8 cellular contexts compared by ENCODE assay signal in the genomic region with DNA sequence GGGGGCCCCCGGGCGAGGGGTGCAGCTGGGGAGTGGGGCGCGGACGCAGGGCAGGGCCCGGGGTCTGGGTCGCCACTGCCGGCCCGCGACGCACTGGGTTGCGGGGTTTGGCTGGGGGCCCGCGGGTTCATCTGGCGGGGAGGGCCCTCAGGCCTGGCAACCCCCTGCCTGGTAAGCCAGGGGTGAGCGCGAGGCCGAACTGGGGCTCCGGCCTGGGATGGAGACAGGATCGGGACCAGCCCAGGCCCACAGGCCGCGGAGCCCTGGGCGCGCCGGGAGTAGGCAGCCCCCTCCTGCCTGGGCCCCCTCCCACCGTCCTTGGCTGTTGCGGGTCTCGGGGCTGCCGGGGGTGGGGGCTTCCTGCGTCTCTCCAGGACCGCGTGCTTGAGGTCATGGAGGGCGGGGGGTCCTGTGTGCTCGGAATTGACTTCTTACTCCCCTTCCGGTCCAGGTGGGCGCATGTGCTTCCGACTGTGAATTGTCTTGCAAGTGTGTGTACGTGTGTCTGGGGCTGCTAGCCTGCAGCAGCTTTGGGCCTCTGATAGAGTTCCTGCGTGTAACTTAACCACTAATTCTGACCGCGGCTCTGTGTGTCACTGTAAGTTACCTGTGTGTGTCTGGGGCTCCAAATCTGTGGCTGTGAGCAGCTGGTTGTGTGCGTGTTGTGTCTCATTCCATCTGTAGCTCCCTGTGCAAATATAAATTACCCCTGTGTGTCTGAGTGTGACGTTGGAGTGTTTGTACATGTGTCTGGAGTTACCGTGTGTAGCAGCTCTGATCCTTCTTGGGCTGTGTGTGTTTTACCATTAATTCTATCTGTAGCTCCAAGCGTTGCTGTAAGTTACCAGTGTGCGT. TPM values are rescaled to one million over a fixed set of nuclear protein-coding genes. Genes with fewer than 3 reads are reported as not detected.
A peak's percentile ranks its signal among the peaks of the same experiment; 100 is the strongest.
DNase-seq lines count a peak whose midpoint lies in the region; ATAC-seq and TF ChIP-seq lines count a peak whose summit lies in the region.

No MANE protein-coding gene starts in this region.

- POLR2A ChIA-PET in SK-N-SH (lab: Yijun Ruan, JAX): interaction anchor here (0.7 to 2.5 kb wide), 5 partner anchors 8 to 38 kb away, joined by 3 to 8 read pairs (median 4); no protein-coding TSS in a partner anchor

- DNase-seq in EL: peak; percentile 30
- peak; percentile 53 for DNase-seq in SK-N-SH
- peak in 4 of 7 donors; percentile 46 to 52 (median 49) for DNase-seq in adrenal gland
- DNase-seq in iPS DF 6.9 (ENCODE audit: low read depth, low spot score): no peak
- DNase-seq in GOT3 (lab: John Stamatoyannopoulos, UW): no peak
- DNase-seq in dedifferentiated amniotic fluid mesenchymal stem cell (ENCODE audit: extremely low spot score): no peak

- intact Hi-C loops in adrenal gland (cut with DNase I): no loop called here

- H4K20me1 ChIP-seq in SK-N-SH (ENCODE audit: insufficient read depth): peaks cover 33% of the 10 kb centered on the region

- H3K27ac ChIP-seq in SK-N-SH (ENCODE audit: low read depth in 2 of 2, low read length in 1 of 2) (peak overlapping the region; percentile 49 to 75; a peak in 3 of 4 replicates), adrenal gland (peak overlapping the region; percentile 5 to 99 (median 94)), iPS DF 6.9 (ENCODE audit: low read length) (no peak overlapping the region), skeletal muscle tissue (ENCODE audit: low read depth, low read length) (peak overlapping the region; percentile 83)

- peak overlapping the region; percentile 98 for H3K4me2 ChIP-seq in SK-N-SH

- H3K9ac ChIP-seq in SK-N-SH: peak overlapping the region; percentile 82
- H3K9ac ChIP-seq in skeletal muscle tissue (ENCODE audit: low read depth in 1 of 3, low read length in 3 of 3): peak overlapping the region; percentile 74 to 83 (median 79)

- peaks cover 7 to 16% of the 10 kb centered on the region in 2 experiments; a peak in 2 of 4 replicates for H3K4me1 ChIP-seq in SK-N-SH (ENCODE audit: control insufficient read depth in 1 of 2, insufficient read depth in 2 of 2, low read depth in 1 of 2, low read length in 1 of 2)
- H3K4me1 ChIP-seq in adrenal gland (replicated peaks in 1 of 2): peaks cover 39 to 51% of the 10 kb centered on the region in 2 donors
- peaks cover 6% of the 10 kb centered on the region; the same call in 1 of the 2 replicates for H3K4me1 ChIP-seq in iPS DF 6.9 (ENCODE audit: control insufficient read depth, insufficient read depth, low read length)
- H3K4me1 ChIP-seq in skeletal muscle tissue (ENCODE audit: control insufficient read depth in 3 of 3, insufficient read depth in 3 of 3, low read length in 3 of 3): peaks cover 26 to 68% (median 36%) of the 10 kb centered on the region in 3 donors

- peak in 1 of 2 donors; percentile 7 for TF ChIP-seq POLR2A in adrenal gland (IDR thresholded peaks at IDR 0.05)

- no peaks in the 10 kb centered on the region for H3K27me3 ChIP-seq in SK-N-SH (ENCODE audit: insufficient read depth)
- H3K27me3 ChIP-seq in adrenal gland: no peaks in the 10 kb centered on the region
- no peaks in the 10 kb centered on the region for H3K27me3 ChIP-seq in iPS DF 6.9 (ENCODE audit: control insufficient read depth, insufficient read depth, low read length)
- no peaks in the 10 kb centered on the region for H3K27me3 ChIP-seq in skeletal muscle tissue (ENCODE audit: control insufficient read depth in 3 of 3, insufficient read depth in 3 of 3, low read length in 3 of 3)

- CTCF ChIA-PET in SK-N-SH (lab: Yijun Ruan, JAX): interaction anchor here (0.9 to 2.7 kb wide), 7 partner anchors 11 to 162 kb away, joined by 3 to 16 read pairs (median 5); a partner anchor contains a TSS

- peaks cover 67% of the 10 kb centered on the region for H3K79me2 ChIP-seq in SK-N-SH (ENCODE audit: insufficient read depth)

- TF ChIP-seq EP300 in SK-N-SH (IDR thresholded peaks at IDR 0.05; ENCODE audit: borderline replicate concordance in 1 of 2, low read depth in 1 of 2, low read length in 1 of 2): no peak

- no peak overlapping the region for H2AFZ ChIP-seq in SK-N-SH (ENCODE audit: low read depth)

- TF ChIP-seq CTCF in SK-N-SH (IDR thresholded peaks at IDR 0.05) (no peak), adrenal gland (IDR thresholded peaks at IDR 0.05) (no peak)

- H3K9me3 ChIP-seq in SK-N-SH: no peaks in the 10 kb centered on the region
- no peaks in the 10 kb centered on the region for H3K9me3 ChIP-seq in adrenal gland (replicated peaks in 1 of 3)
- H3K9me3 ChIP-seq in iPS DF 6.9 (ENCODE audit: control insufficient read depth, insufficient read depth, low read length): no peaks in the 10 kb centered on the region
- no peaks in the 10 kb centered on the region for H3K9me3 ChIP-seq in skeletal muscle tissue (ENCODE audit: control insufficient read depth in 3 of 3, low read length in 3 of 3)

- no peaks in the 10 kb centered on the region for H3K9me2 ChIP-seq in SK-N-SH

- peaks cover 0 to 2% of the 10 kb centered on the region in 2 experiments for H3K36me3 ChIP-seq in SK-N-SH (replicated peaks in 1 of 2; ENCODE audit: control insufficient read depth in 1 of 2, insufficient read depth in 2 of 2, low read length in 1 of 2)
- H3K36me3 ChIP-seq in adrenal gland (replicated peaks in 1 of 2): no peaks in the 10 kb centered on the region
- peaks cover 3% of the 10 kb centered on the region; the same call in 1 of the 2 replicates for H3K36me3 ChIP-seq in iPS DF 6.9 (ENCODE audit: control insufficient read depth, insufficient read depth, low read length)
- peaks cover 9 to 22% (median 17%) of the 10 kb centered on the region in 3 donors for H3K36me3 ChIP-seq in skeletal muscle tissue (ENCODE audit: control insufficient read depth in 3 of 3, insufficient read depth in 3 of 3, low read length in 3 of 3)

- no peak for TF ChIP-seq RAD21 in SK-N-SH (IDR thresholded peaks at IDR 0.05; ENCODE audit: low read length)

- no peaks in the 10 kb centered on the region for H3F3A ChIP-seq in SK-N-SH (replicated peaks; ENCODE audit: insufficient read depth)

- ATAC-seq in HG03460 (IDR thresholded peaks at IDR 0.05; ENCODE audit: unreplicated experiment): peak; percentile 11

- H3K4me3 ChIP-seq in SK-N-SH (ENCODE audit: low read depth in 2 of 2, low read length in 1 of 2): peak overlapping the region; percentile 68 to 79
- H3K4me3 ChIP-seq in adrenal gland: peak overlapping the region in 3 of 4 donors; percentile 69 to 97 (median 86)
- peak overlapping the region; percentile 80 for H3K4me3 ChIP-seq in iPS DF 6.9 (ENCODE audit: low read length)
- peak overlapping the region; percentile 75 to 83 (median 81) for H3K4me3 ChIP-seq in skeletal muscle tissue (ENCODE audit: low read length in 3 of 3)

- WGBS in SK-N-SH (ENCODE audit: low lambda C conversion rate): 7% methylated on average over 14 of the region's 46 CpGs
- WGBS in adrenal gland, 4 donors: 2 to 5% (median 4%) methylated on average over 13 to 46 of the region's 46 CpGs
- no CpG with 5 or more reads among the region's 46 CpGs for WGBS in iPS DF 6.9 (ENCODE audit: insufficient coverage, insufficient read length)

TF ChIP-seq in SK-N-SH, 30 proteins besides CTCF, POLR2A, EP300 and RAD21:
- TF ChIP-seq NRF1 (IDR thresholded peaks at IDR 0.05; ENCODE audit: low read depth, low read length) (no peak), MXI1 (IDR thresholded peaks at IDR 0.05; ENCODE audit: low read depth, low read length) (peak; percentile 85), GABPA (IDR thresholded peaks at IDR 0.05; ENCODE audit: low read depth) (0 out of 2 replicates have a peak, but pooled peaks have one; percentile 17)
TF ChIP-seq in SK-N-SH: peak in this region for 2.

RNA-seq across cellular contexts. Expression of a gene that starts 0.8 kb away (rescaled TPM):
- polyA plus RNA-seq in SK-N-SH (2012; rRNA removed): 64.6 and 81.9 TPM in 2 replicates
- polyA plus RNA-seq in SK-N-SH (2012; cell fraction: cytosol; rRNA removed): 55.0 and 68.3 TPM in 2 replicates
- polyA plus RNA-seq in SK-N-SH (2012; cell fraction: nucleus; rRNA removed): 145 and 165 TPM in 2 replicates
- total RNA-seq in adrenal gland: 100 to 1,000 TPM in 1 of 8 donors, 10 to 100 TPM in 7; 42.4 to 101 (median 81.5) TPM
- 100 to 1,000 TPM in 1 of 3 donors, 10 to 100 TPM in 2; 41.5 to 125 (median 74.9) TPM for polyA plus RNA-seq in adrenal gland
- total RNA-seq in skeletal muscle tissue: 17.7 TPM

RNA-seq across cellular contexts. Expression of a gene that starts 29.4 kb away (rescaled TPM):
- polyA plus RNA-seq in SK-N-SH (2012; rRNA removed) (10.3 and 10.5 TPM in 2 replicates), adrenal gland (10 to 100 TPM in 2 of 3 donors, 1 to 10 TPM in 1; 4.4 to 13.2 (median 11.6) TPM)
- 7.0 and 8.3 TPM in 2 replicates for polyA plus RNA-seq in SK-N-SH (2012; cell fraction: cytosol; rRNA removed)
- polyA plus RNA-seq in SK-N-SH (2012; cell fraction: nucleus; rRNA removed): 11.6 and 13.4 TPM in 2 replicates
- total RNA-seq in adrenal gland (10 to 100 TPM in 6 of 8 donors, 1 to 10 TPM in 2; 9.5 to 34.5 (median 15.8) TPM), skeletal muscle tissue (1.6 TPM)

RNA-seq across cellular contexts. Expression of a gene that starts 36.8 kb away (rescaled TPM):
- polyA plus RNA-seq in SK-N-SH (2012; rRNA removed): 1.5 and 2.1 TPM in 2 replicates
- polyA plus RNA-seq in SK-N-SH (2012; cell fraction: cytosol; rRNA removed): 1.2 and 1.7 TPM in 2 replicates
- 1.9 and 2.5 TPM in 2 replicates for polyA plus RNA-seq in SK-N-SH (2012; cell fraction: nucleus; rRNA removed)
- total RNA-seq in adrenal gland: 1 to 10 TPM; 3.3 to 8.4 (median 6.8) TPM
- 1 to 10 TPM in 1 of 3 donors, under 1 TPM in 2; 0.61 to 2.1 (median 0.97) TPM for polyA plus RNA-seq in adrenal gland
- 7.8 TPM for total RNA-seq in skeletal muscle tissue

RNA-seq across cellular contexts. Expression of a gene that starts 40.6 kb away (rescaled TPM):
- polyA plus RNA-seq in SK-N-SH (2012; rRNA removed) (0.05 TPM in 1 of 2 replicates, not detected in the other), adrenal gland (1 to 10 TPM in 1 of 3 donors, under 1 TPM in 1, not detected in 1; 0.88 to 1.7 TPM)
- polyA plus RNA-seq in SK-N-SH (2012; cell fraction: cytosol; rRNA removed): 0.03 TPM in 1 of 2 replicates, not detected in the other
- 0.07 and 0.15 TPM in 2 replicates for polyA plus RNA-seq in SK-N-SH (2012; cell fraction: nucleus; rRNA removed)
- total RNA-seq in adrenal gland (1 to 10 TPM in 2 of 8 donors, under 1 TPM in 5, not detected in 1; 0.20 to 2.6 (median 0.87) TPM), skeletal muscle tissue (0.52 TPM)

Comparison
In these comparisons a context has a peak if more than half of its experiments do, and no peak if none do; other contexts are left out.
1. DNase-seq: peak in EL (single experiment), SK-N-SH (single experiment) and adrenal gland (4 of 7); none in iPS DF 6.9 (single experiment), GOT3 (single experiment) and dedifferentiated amniotic fluid mesenchymal stem cell (single experiment).
2. Peak in every context shown above with its lines, with median percentiles within 50 percentile points of each other: H3K4me3 ChIP-seq.